ENCODE assay signal across 24 cellular contexts in genomic region chr10:24551161-24551560, GRCh38.
"Had no signal": no experiment of that assay in that cellular context is flagged by ENCODE, and none has a peak within 500 bp of the region (broad histone marks: within the 10 kb centered on the region; RNA-seq: fewer than 3 reads in every experiment).

No MANE protein-coding gene starts in this region.

- H3K27me3 ChIP-seq: foreskin keratinocyte, tibial nerve had no signal

- H3K27ac ChIP-seq: foreskin keratinocyte, suprapubic skin, tibial nerve had no signal

- ATAC-seq: activated CD4-positive, alpha-beta T cell treated with anti-CD3 and anti-CD28 coated beads for 36 hours; activated T-cell treated with anti-CD3 and anti-CD28 coated beads, Interleukin-2, amount 50 U/mL, for 4 hours; foreskin keratinocyte; left ventricle myocardium superior; sciatic nerve; stimulated activated effector memory CD8-positive, alpha-beta T cell treated with anti-CD3 and anti-CD28 coated beads, Interleukin-12 subunit alpha, Interleukin-12 subunit beta, amount 100 ng/mL, for 72 hours; stimulated activated naive CD8-positive, alpha-beta T cell treated with anti-CD3 and anti-CD28 coated beads, Interleukin-15, amount 100 ng/mL, for 72 hours had no signal

- H3K36me3 ChIP-seq: suprapubic skin had no signal

- H3K27me3 Mint-ChIP-seq: activated naive CD8-positive, alpha-beta T cell treated with anti-CD3 and anti-CD28 coated beads for 36 hours had no signal

- H3K4me1 Mint-ChIP-seq: activated B cell treated with CpG ODN at 0.5 μM for 24 hours; activated CD4-positive, alpha-beta T cell treated with anti-CD3 and anti-CD28 coated beads for 36 hours; activated naive CD8-positive, alpha-beta T cell treated with anti-CD3 and anti-CD28 coated beads for 36 hours; memory B cell; naive B cell; stimulated activated effector memory CD8-positive, alpha-beta T cell treated with anti-CD3 and anti-CD28 coated beads, Interleukin-12 subunit alpha, Interleukin-12 subunit beta, amount 100 ng/mL, for 72 hours; stimulated activated naive CD8-positive, alpha-beta T cell treated with anti-CD3 and anti-CD28 coated beads, Interleukin-15, amount 100 ng/mL, for 72 hours had no signal

- H3K36me3 Mint-ChIP-seq: activated naive CD8-positive, alpha-beta T cell treated with anti-CD3 and anti-CD28 coated beads for 36 hours; immature natural killer cell; memory B cell; naive B cell; stimulated activated effector memory CD8-positive, alpha-beta T cell treated with anti-CD3 and anti-CD28 coated beads, Interleukin-12 subunit alpha, Interleukin-12 subunit beta, amount 100 ng/mL, for 72 hours had no signal

- H3K4me3 Mint-ChIP-seq: activated B cell treated with CpG ODN at 0.5 μM for 24 hours; activated CD4-positive, alpha-beta T cell treated with anti-CD3 and anti-CD28 coated beads for 36 hours; activated naive CD8-positive, alpha-beta T cell treated with anti-CD3 and anti-CD28 coated beads for 36 hours; activated T-cell treated with anti-CD3 and anti-CD28 coated beads, Interleukin-2, amount 50 U/mL, for 4 hours; immature natural killer cell; memory B cell; naive B cell; stimulated activated effector memory CD8-positive, alpha-beta T cell treated with anti-CD3 and anti-CD28 coated beads, Interleukin-12 subunit alpha, Interleukin-12 subunit beta, amount 100 ng/mL, for 72 hours; stimulated activated naive CD8-positive, alpha-beta T cell treated with anti-CD3 and anti-CD28 coated beads, Interleukin-15, amount 100 ng/mL, for 72 hours; T-helper 1 cell treated with Interleukin-12 subunit alpha and Interleukin-12 subunit beta and Interleukin-4 antibody, amounts not matched to agents 30 μg/mL and 1 μg/mL, for 36 hours had no signal

- H3K9me3 ChIP-seq: suprapubic skin, tibial nerve had no signal

- FAIRE-seq: astrocyte, small intestine had no signal

- H3K4me3 ChIP-seq: suprapubic skin, tibial nerve had no signal

- DNase-seq: activated B cell treated with CpG ODN at 0.5 μM for 24 hours; activated CD4-positive, alpha-beta T cell treated with anti-CD3 and anti-CD28 coated beads for 36 hours; activated CD4-positive, alpha-beta T cell treated with anti-CD3 and anti-CD28 coated beads, Interleukin-2, amount 50 U/mL, for 4 hours; activated CD8-positive, alpha-beta memory T cell treated with anti-CD3 and anti-CD28 coated beads, Interleukin-2, amount 50 U/mL, for 4 hours; activated naive CD4-positive, alpha-beta T cell treated with Interleukin-2 at 50 U/mL for 16 hours; activated naive CD8-positive, alpha-beta T cell treated with anti-CD3 and anti-CD28 coated beads for 36 hours; activated T-cell treated with anti-CD3 and anti-CD28 coated beads, Interleukin-2, amount 50 U/mL, for 4 hours; immature natural killer cell; left ventricle myocardium superior; naive B cell; nucleus accumbens; small intestine; stimulated activated CD4-positive, alpha-beta T cell treated with anti-CD3 and anti-CD28 coated beads, Interleukin-2, amount 100 ng/mL, for 24 hours; stimulated activated naive CD8-positive, alpha-beta T cell treated with anti-CD3 and anti-CD28 coated beads, Interleukin-15, amount 100 ng/mL, for 72 hours; T1000 had no signal

- H3K27ac Mint-ChIP-seq: activated B cell treated with CpG ODN at 0.5 μM for 24 hours; activated CD4-positive, alpha-beta T cell treated with anti-CD3 and anti-CD28 coated beads for 36 hours; activated naive CD8-positive, alpha-beta T cell treated with anti-CD3 and anti-CD28 coated beads for 36 hours; activated T-helper 2 cell treated with anti-CD3 and anti-CD28 coated beads, Interferon-gamma antibody, Interleukin-2, Interleukin-4, amounts not matched to agents 10 μg/mL and 5 μg/mL and 100 μg/mL, durations not matched to agents 14 hours and 24 hours and 36 hours; immature natural killer cell; memory B cell; naive B cell; stimulated activated effector memory CD8-positive, alpha-beta T cell treated with anti-CD3 and anti-CD28 coated beads, Interleukin-12 subunit alpha, Interleukin-12 subunit beta, amount 100 ng/mL, for 72 hours; stimulated activated naive CD8-positive, alpha-beta T cell treated with anti-CD3 and anti-CD28 coated beads, Interleukin-15, amount 100 ng/mL, for 72 hours; T-helper 1 cell treated with Interleukin-12 subunit alpha and Interleukin-12 subunit beta and Interleukin-4 antibody, amounts not matched to agents 30 μg/mL and 1 μg/mL, for 36 hours had no signal

- H3K9me3 Mint-ChIP-seq: activated B cell treated with CpG ODN at 0.5 μM for 24 hours; activated naive CD8-positive, alpha-beta T cell treated with anti-CD3 and anti-CD28 coated beads for 36 hours; activated T-cell treated with anti-CD3 and anti-CD28 coated beads, Interleukin-2, amount 50 U/mL, for 4 hours; activated T-helper 2 cell treated with anti-CD3 and anti-CD28 coated beads, Interferon-gamma antibody, Interleukin-2, Interleukin-4, amounts not matched to agents 10 μg/mL and 5 μg/mL and 100 μg/mL, durations not matched to agents 14 hours and 24 hours and 36 hours; immature natural killer cell; stimulated activated effector memory CD8-positive, alpha-beta T cell treated with anti-CD3 and anti-CD28 coated beads, Interleukin-12 subunit alpha, Interleukin-12 subunit beta, amount 100 ng/mL, for 72 hours; stimulated activated naive CD8-positive, alpha-beta T cell treated with anti-CD3 and anti-CD28 coated beads, Interleukin-15, amount 100 ng/mL, for 72 hours; T-helper 1 cell treated with Interleukin-12 subunit alpha and Interleukin-12 subunit beta and Interleukin-4 antibody, amounts not matched to agents 30 μg/mL and 1 μg/mL, for 36 hours had no signal
